In the genomic region with DNA sequence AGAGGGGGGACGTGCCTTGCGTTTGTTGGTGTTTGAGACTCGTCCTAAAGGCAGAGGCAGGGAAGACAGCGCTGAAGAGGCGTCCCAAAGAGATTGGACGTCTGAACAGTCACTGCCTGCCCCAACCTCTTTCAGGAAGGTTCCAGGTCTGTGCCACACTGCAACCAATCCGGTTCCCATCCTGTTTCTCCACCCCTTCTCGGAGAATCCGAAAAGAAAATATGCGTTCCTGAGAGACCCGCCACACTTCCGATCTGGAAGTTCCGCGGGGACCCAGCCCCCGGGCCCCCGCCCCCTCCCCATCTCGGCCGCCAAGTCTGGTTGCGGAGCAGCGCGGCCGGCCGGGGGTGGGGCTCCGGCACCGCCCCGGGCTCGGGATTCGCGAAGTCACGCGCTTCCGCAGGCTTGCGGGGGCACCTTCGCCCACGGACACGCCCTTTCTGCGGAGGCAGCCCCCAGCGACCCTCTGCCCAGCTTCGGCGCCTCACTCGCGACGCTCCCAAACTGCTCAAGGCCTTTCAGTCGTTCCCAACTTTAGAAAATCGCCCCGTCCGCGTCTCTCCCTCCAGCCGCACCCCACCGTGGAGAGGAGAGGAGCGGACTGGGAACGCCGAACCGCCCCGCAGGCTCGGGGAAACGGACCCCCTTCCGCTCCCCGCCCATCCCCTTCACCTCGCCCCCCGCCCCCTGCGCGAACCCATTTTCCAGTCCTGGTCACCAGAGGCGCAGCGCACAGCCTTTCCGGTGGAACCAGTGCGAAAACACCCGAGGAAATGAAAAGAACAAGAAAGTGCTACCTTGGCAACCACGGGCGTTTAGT, we compare ENCODE assay signal across 8 cellular contexts.
DNase-seq lines count a peak whose midpoint lies in the region; ATAC-seq, FAIRE-seq and TF ChIP-seq lines count a peak whose summit lies in the region.

No MANE protein-coding gene starts in this region.

- H3K27ac ChIP-seq in tibial artery: no peak overlapping the region

- H3K4me1 ChIP-seq in tibial artery: peaks cover 0 to 29% (median 17%) of the 10 kb centered on the region in 4 donors

- ATAC-seq in left lobe of liver: peak; percentile 21
- no peak for ATAC-seq in GM18861 (IDR thresholded peaks at IDR 0.05; ENCODE audit: unreplicated experiment)
- ATAC-seq in HG02678 (IDR thresholded peaks at IDR 0.05; ENCODE audit: unreplicated experiment): no peak

- TF ChIP-seq CTCF in AG10803 (conservative IDR thresholded peaks at IDR 0.05; ENCODE audit: low read length) (no peak), bronchial epithelial cell (IDR thresholded peaks at IDR 0.05; ENCODE audit: insufficient read depth, low read length, severe bottlenecking) (no peak), tibial artery (IDR thresholded peaks at IDR 0.05) (no peak)

- H3K4me3 ChIP-seq in AG10803 (ENCODE audit: low read length) (peak overlapping the region; percentile 83), bronchial epithelial cell (ENCODE audit: low read depth, low read length) (peak overlapping the region; percentile 52), tibial artery (peak overlapping the region; percentile 27 to 44)
- peak overlapping the region; percentile 46 for H3K4me3 ChIP-seq in Jurkat, Clone E6-1 (ENCODE audit: low read length)

- H3K27me3 ChIP-seq in bronchial epithelial cell (ENCODE audit: control insufficient read depth, insufficient read depth, low read length) (peaks cover 31% of the 10 kb centered on the region), tibial artery (peaks cover 4 to 66% of the 10 kb centered on the region in 2 donors)

- FAIRE-seq in bronchial epithelial cell (lab: Jason Lieb, UNC): no peak

- intact Hi-C loops in tibial artery (cut with DNase I; ENCODE audit: low total_unique reads): no loop called here

- DNase-seq in AG10803 (ENCODE audit: low read depth) (peak; percentile 70), bronchial epithelial cell (ENCODE audit: low read depth) (peak; percentile 39), left lobe of liver (ENCODE audit: low spot score) (no peak), tibial artery (no peak), RPMI8226 (no peak)
- DNase-seq in Jurkat, Clone E6-1 (ENCODE audit: low read depth, low spot score): no peak

- no peaks in the 10 kb centered on the region for H3K9me3 ChIP-seq in tibial artery

- H3K36me3 ChIP-seq in bronchial epithelial cell (ENCODE audit: control insufficient read depth, insufficient read depth, low read length) (no peaks in the 10 kb centered on the region), tibial artery (no peaks in the 10 kb centered on the region)

Comparison
In these comparisons a context has a peak if more than half of its experiments do, and no peak if none do; other contexts are left out.
1. DNase-seq: peak in AG10803 (single experiment) and bronchial epithelial cell (single experiment); none in Jurkat, Clone E6-1 (single experiment), left lobe of liver (single experiment), tibial artery (0 of 2) and RPMI8226 (single experiment).
2. Peak in every context shown above with its lines, with median percentiles within 50 percentile points of each other: H3K4me3 ChIP-seq.